8 cellular contexts compared by ENCODE assay signal in genomic region chr3:38649500-38650247, GRCh38. TPM values are rescaled to one million over a fixed set of nuclear protein-coding genes. Genes with fewer than 3 reads are reported as not detected.
DNase-seq lines count a peak whose midpoint lies in the region; ATAC-seq, FAIRE-seq and TF ChIP-seq lines count a peak whose summit lies in the region.

Gene SCN5A, minus strand, starts transcription at chr3:38649687. Its CDS starts 16,380 bp downstream, at chr3:38633307.

- ATAC-seq in GM21423 (IDR thresholded peaks at IDR 0.05; ENCODE audit: unreplicated experiment) (peak; percentile 65), pancreas (peak; percentile 90 to 91 (median 90))
- peak; percentile 86 for ATAC-seq in activated T-helper 17 cell treated with anti-CD3 and anti-CD28 coated beads, Interleukin-2, amount 50 U/mL, for 72 hours (replicated peaks)

- H3K27me3 ChIP-seq in pancreas (peaks cover 0 to 23% (median 2%) of the 10 kb centered on the region in 4 donors), uterus (no peaks in the 10 kb centered on the region)

- no peak within 1 kb of the TSS for H3K27ac Mint-ChIP-seq in activated T-helper 17 cell treated with anti-CD3 and anti-CD28 coated beads, Interleukin-2, amount 50 U/mL, for 72 hours
- no peak within 1 kb of the TSS for H3K27ac Mint-ChIP-seq in glutamatergic neuron (ENCODE audit: unreplicated experiment)

- H3K36me3 ChIP-seq in pancreas (no peaks in the 10 kb centered on the region), uterus (no peaks in the 10 kb centered on the region)

- H3K4me3 ChIP-seq in pancreas: peak within 1 kb of the TSS; percentile 1 to 56 (median 36)
- peak within 1 kb of the TSS; percentile 11 to 43 for H3K4me3 ChIP-seq in uterus

- intact Hi-C loops in pancreas (cut with DNase I) (loop anchor here in 1 of 3 donors (10.0 kb wide), 1 partner anchor 125 kb away; no protein-coding TSS in a partner anchor), uterus (cut with DNase I; ENCODE audit: low total_unique reads) (no loop called here)

- no peaks in the 10 kb centered on the region for H3K27me3 Mint-ChIP-seq in activated T-helper 17 cell treated with anti-CD3 and anti-CD28 coated beads, Interleukin-2, amount 50 U/mL, for 72 hours
- H3K27me3 Mint-ChIP-seq in glutamatergic neuron (ENCODE audit: unreplicated experiment): peaks cover 8% of the 10 kb centered on the region

- peak in 1 of 2 donors; percentile 17 for TF ChIP-seq POLR2A in uterus (IDR thresholded peaks at IDR 0.05)

- H3K27ac ChIP-seq in pancreas: no peak within 1 kb of the TSS
- no peak within 1 kb of the TSS for H3K27ac ChIP-seq in uterus

- no peak for FAIRE-seq in pancreas (lab: Jason Lieb, UNC)

- no peaks in the 10 kb centered on the region for H3K4me1 Mint-ChIP-seq in activated T-helper 17 cell treated with anti-CD3 and anti-CD28 coated beads, Interleukin-2, amount 50 U/mL, for 72 hours
- no peaks in the 10 kb centered on the region for H3K4me1 Mint-ChIP-seq in glutamatergic neuron (ENCODE audit: low read depth, unreplicated experiment)

- no peaks in the 10 kb centered on the region for H3K36me3 Mint-ChIP-seq in activated T-helper 17 cell treated with anti-CD3 and anti-CD28 coated beads, Interleukin-2, amount 50 U/mL, for 72 hours (ENCODE audit: low read depth)
- no peaks in the 10 kb centered on the region for H3K36me3 Mint-ChIP-seq in glutamatergic neuron (ENCODE audit: unreplicated experiment)

- DNase-seq in CD1c-positive myeloid dendritic cell (ENCODE audit: extremely low spot score) (peak; percentile 38), NCI-H69 (lab: John Stamatoyannopoulos, UW) (peak; percentile 60), glutamatergic neuron (peak; percentile 58), pancreas (peak; percentile 35 to 85 (median 59)), uterus (peak in 1 of 2 donors; percentile 43), cerebellar cortex (ENCODE audit: low spot score) (no peak)

- H3K4me1 ChIP-seq in pancreas: peaks cover 5 to 6% (median 6%) of the 10 kb centered on the region in 3 donors
- H3K4me1 ChIP-seq in uterus: peaks cover 0 to 4% of the 10 kb centered on the region in 2 donors

- H3K9me3 Mint-ChIP-seq in activated T-helper 17 cell treated with anti-CD3 and anti-CD28 coated beads, Interleukin-2, amount 50 U/mL, for 72 hours: no peaks in the 10 kb centered on the region
- H3K9me3 Mint-ChIP-seq in glutamatergic neuron (ENCODE audit: unreplicated experiment): peaks cover 3% of the 10 kb centered on the region

- TF ChIP-seq CTCF in glutamatergic neuron (IDR thresholded peaks at IDR 0.05; ENCODE audit: partially characterized antibody, unreplicated experiment) (no peak), pancreas (IDR thresholded peaks at IDR 0.05) (no peak), uterus (IDR thresholded peaks at IDR 0.05) (no peak)

- WGBS in pancreas, 2 donors: 1 to 2% methylated on average over 38 to 76 of the region's 76 CpGs

- H3K4me3 Mint-ChIP-seq in activated T-helper 17 cell treated with anti-CD3 and anti-CD28 coated beads, Interleukin-2, amount 50 U/mL, for 72 hours: peak within 1 kb of the TSS; percentile 52
- H3K4me3 Mint-ChIP-seq in glutamatergic neuron (ENCODE audit: unreplicated experiment): peak within 1 kb of the TSS; percentile 81

- H3K9me3 ChIP-seq in pancreas (no peaks in the 10 kb centered on the region), uterus (no peaks in the 10 kb centered on the region)

RNA-seq across cellular contexts. Expression of gene SCN5A, which starts in this region (rescaled TPM):
- under 1 TPM; 0.35 to 0.85 TPM for total RNA-seq in activated T-helper 17 cell treated with anti-CD3 and anti-CD28 coated beads, Interleukin-2, amount 50 U/mL, for 72 hours
- total RNA-seq in glutamatergic neuron (ENCODE audit: unreplicated experiment): 4.8 TPM
- under 1 TPM in 5 of 6 donors, not detected in 1; 0.09 to 0.39 (median 0.28) TPM for total RNA-seq in pancreas
- polyA plus RNA-seq in pancreas: under 1 TPM; 0.07 to 0.19 TPM
- total RNA-seq in uterus: 1 to 10 TPM in 2 of 4 donors, under 1 TPM in 1, not detected in 1; under 0.01 to 3.2 (median 1.6) TPM

Comparison
In these comparisons a context has a peak if more than half of its experiments do, and no peak if none do; other contexts are left out.
1. Peak in ATAC-seq in activated T-helper 17 cell treated with anti-CD3 and anti-CD28 coated beads, Interleukin-2, amount 50 U/mL, for 72 hours; RNA of the gene not detected or under 1 TPM.
2. Peak in DNase-seq, ATAC-seq and H3K4me3 ChIP-seq in pancreas; RNA of the gene not detected or under 1 TPM.